9 cellular contexts compared by ENCODE assay signal in the genomic region with DNA sequence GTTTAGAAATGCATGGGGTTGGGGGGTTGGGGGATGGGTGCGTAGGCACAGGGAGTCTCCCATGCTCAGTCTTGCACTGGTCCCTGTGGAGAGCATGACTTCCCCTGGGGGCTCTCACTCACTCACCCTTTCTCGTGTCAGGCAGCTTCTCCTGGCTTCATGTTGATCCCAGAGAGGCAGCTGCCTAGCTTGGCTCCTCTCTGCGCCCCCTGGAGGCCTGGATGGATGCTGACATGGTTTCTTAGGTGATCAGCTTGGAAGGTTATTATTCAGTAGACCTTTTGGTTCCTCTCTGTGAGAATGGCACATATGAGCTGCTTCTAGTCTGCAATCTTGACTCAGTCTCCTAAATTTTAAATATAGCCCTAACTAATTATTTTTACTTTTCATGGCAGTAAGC.
DNase-seq lines count a peak whose midpoint lies in the region; TF ChIP-seq lines count a peak whose summit lies in the region.
"Had no signal": no experiment of that assay in that cellular context is flagged by ENCODE, and none has a peak within 500 bp of the region (broad histone marks: within the 10 kb centered on the region; RNA-seq: fewer than 3 reads in every experiment).

No MANE protein-coding gene starts in this region.

- no peak overlapping the region for H3K27ac Mint-ChIP-seq in chondrocyte (ENCODE audit: unreplicated experiment)

- DNase-seq in AG08396 (ENCODE audit: low spot score) (peak; percentile 3), GM13976 (ENCODE audit: low spot score) (peak; percentile 24), HT1080 (ENCODE audit: low read depth) (peak; percentile 33), chondrocyte (ENCODE audit: low spot score) (no peak), NCI-H2081 treated with DMSO at 0.1 percent for 48 hours (lab: John Stamatoyannopoulos, UW) (no peak), hypothalamus (lab: John Stamatoyannopoulos, UW) (no peak), Ammon's horn (ENCODE audit: low spot score) (no peak), putamen (ENCODE audit: low spot score) (no peak)
- DNase-seq: activated CD4-positive, alpha-beta T cell treated with anti-CD3 and anti-CD28 coated beads, Interleukin-2, amount 50 U/mL, for 4 hours had no signal

- TF ChIP-seq CTCF in GM13976 (IDR thresholded peaks at IDR 0.05; ENCODE audit: borderline replicate concordance, control extremely low read depth, extremely low read depth, insufficient read depth, missing control alignments) (peak; percentile 25), chondrocyte (IDR thresholded peaks at IDR 0.05) (peak; percentile 46)

- peaks cover 7% of the 10 kb centered on the region for H3K36me3 Mint-ChIP-seq in chondrocyte (ENCODE audit: low read depth)

- H3K9me3 Mint-ChIP-seq in chondrocyte (ENCODE audit: low read depth), result peaks cover 29% of the 10 kb centered on the region

- no peaks in the 10 kb centered on the region for H3K4me1 Mint-ChIP-seq in chondrocyte (ENCODE audit: low read depth)

- no peak overlapping the region for H3K4me3 Mint-ChIP-seq in chondrocyte (ENCODE audit: unreplicated experiment)

- in situ Hi-C loops in GM13976 (cut with MboI; ENCODE audit: low sequenced_read_pairs, unreplicated experiment), result no loop called here

- H3K27me3 Mint-ChIP-seq in chondrocyte (ENCODE audit: low read depth), result no peaks in the 10 kb centered on the region

Comparison
In these comparisons a context has a peak if more than half of its experiments do, and no peak if none do; other contexts are left out.
1. DNase-seq: peak in AG08396 (single experiment), GM13976 (single experiment) and HT1080 (single experiment); none in chondrocyte (single experiment), NCI-H2081 treated with DMSO at 0.1 percent for 48 hours (single experiment), hypothalamus (0 of 51), Ammon's horn (single experiment) and putamen (single experiment).